ENCODE assay signal across 8 cellular contexts in genomic region chr4:142405021-142405991, GRCh38.
DNase-seq lines count a peak whose midpoint lies in the region; ATAC-seq and TF ChIP-seq lines count a peak whose summit lies in the region.

No MANE protein-coding gene starts in this region.

- DNase-seq in AG08395 (ENCODE audit: low spot score) (peak; percentile 51), body of pancreas (peak; percentile 22 to 50 (median 36)), iris pigment epithelial cell (ENCODE audit: low read depth) (peak; percentile 71), germinal center (ENCODE audit: low spot score) (no peak)
- peak; percentile 63 for DNase-seq in T-helper 2 cell treated with Interferon-gamma antibody and Interleukin-4, amounts not matched to agents 5 μg/mL and 100 μg/mL, for 36 hours (ENCODE audit: low spot score)
- peak; percentile 50 for DNase-seq in stimulated activated CD4-positive, alpha-beta T cell treated with anti-CD3 and anti-CD28 coated beads, Interleukin-12 subunit alpha, Interleukin-12 subunit beta, amount 100 ng/mL, for 4 hours

- no peak overlapping the region for H3K4me3 ChIP-seq in body of pancreas

- H3K4me3 Mint-ChIP-seq in T-helper 2 cell treated with Interferon-gamma antibody and Interleukin-4, amounts not matched to agents 5 μg/mL and 100 μg/mL, for 36 hours = peak overlapping the region; percentile 94

- H3K9me3 ChIP-seq in body of pancreas = no peaks in the 10 kb centered on the region

- H3K36me3 ChIP-seq in body of pancreas (replicated peaks in 1 of 2; ENCODE audit: insufficient read depth in 1 of 2, low read depth in 2 of 2) = no peaks in the 10 kb centered on the region

- H3K9me3 Mint-ChIP-seq in T-helper 2 cell treated with Interferon-gamma antibody and Interleukin-4, amounts not matched to agents 5 μg/mL and 100 μg/mL, for 36 hours = no peaks in the 10 kb centered on the region

- peak; percentile 51 for ATAC-seq in GM19328 (IDR thresholded peaks at IDR 0.05; ENCODE audit: unreplicated experiment)
- peak; percentile 63 for ATAC-seq in HG03558 (IDR thresholded peaks at IDR 0.05; ENCODE audit: extremely low read depth, unreplicated experiment)
- peak; percentile 74 for ATAC-seq in body of pancreas

- TF ChIP-seq CTCF in body of pancreas (IDR thresholded peaks at IDR 0.05) = no peak

- peaks cover 11% of the 10 kb centered on the region for H3K4me1 ChIP-seq in body of pancreas

- no peaks in the 10 kb centered on the region for H3K27me3 ChIP-seq in body of pancreas

- no peaks in the 10 kb centered on the region for H3K27me3 Mint-ChIP-seq in T-helper 2 cell treated with Interferon-gamma antibody and Interleukin-4, amounts not matched to agents 5 μg/mL and 100 μg/mL, for 36 hours (ENCODE audit: low read depth)

- H3K27ac ChIP-seq in body of pancreas = peak overlapping the region; percentile 43 to 72 (median 60)

- intact Hi-C loops in body of pancreas (cut with DNase I) = no loop called here

- no peak for TF ChIP-seq POLR2A in body of pancreas (IDR thresholded peaks at IDR 0.05)

- peaks cover 55% of the 10 kb centered on the region for H3K4me1 Mint-ChIP-seq in T-helper 2 cell treated with Interferon-gamma antibody and Interleukin-4, amounts not matched to agents 5 μg/mL and 100 μg/mL, for 36 hours (ENCODE audit: low read depth)

- peaks cover 31% of the 10 kb centered on the region for H3K36me3 Mint-ChIP-seq in T-helper 2 cell treated with Interferon-gamma antibody and Interleukin-4, amounts not matched to agents 5 μg/mL and 100 μg/mL, for 36 hours (ENCODE audit: low read depth)

- H3K27ac Mint-ChIP-seq in T-helper 2 cell treated with Interferon-gamma antibody and Interleukin-4, amounts not matched to agents 5 μg/mL and 100 μg/mL, for 36 hours = peak overlapping the region; percentile 99

- WGBS in body of pancreas, 2 donors = 0 to 7% methylated on average over 14 of the region's 14 CpGs
